ENCODE assay signal across 13 cellular contexts in the genomic region with DNA sequence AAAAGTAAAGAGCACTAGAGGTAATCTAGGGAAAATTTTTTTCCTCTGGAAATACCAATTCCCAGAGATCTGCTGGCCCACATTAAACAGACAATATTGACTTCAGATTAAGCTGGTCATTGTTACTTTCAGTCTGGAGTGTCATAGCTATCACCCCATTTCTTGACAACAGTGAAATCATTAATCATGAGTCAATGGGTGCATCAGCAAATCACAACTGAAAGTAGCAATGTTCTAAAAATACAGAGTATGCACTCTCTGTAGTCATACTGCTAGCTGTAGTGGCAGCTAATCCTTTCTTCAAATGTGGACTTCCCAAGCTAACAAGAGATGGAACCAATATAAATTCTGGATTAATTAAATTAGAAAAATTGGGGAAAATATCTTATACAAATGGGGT.
DNase-seq lines count a peak whose midpoint lies in the region; ATAC-seq lines count a peak whose summit lies in the region.
"Had no signal": no experiment of that assay in that cellular context is flagged by ENCODE, and none has a peak within 500 bp of the region (broad histone marks: within the 10 kb centered on the region; RNA-seq: fewer than 3 reads in every experiment).

No MANE protein-coding gene starts in this region.

- intact Hi-C loops in activated naive CD4-positive, alpha-beta T cell treated with anti-CD3 and anti-CD28 coated beads for 36 hours (cut with micrococcal nuclease): loop anchor here (10.0 kb wide), 1 partner anchor 849 kb away; a partner anchor contains a TSS
- intact Hi-C loops in activated T-helper 1 cell treated with anti-CD3 and anti-CD28 coated beads, Interleukin-12 subunit alpha, Interleukin-12 subunit beta, Interleukin-2, Interleukin-4 antibody, amounts not matched to agents 30 ng/mL and 10 ng/mL and 1 ng/mL, durations not matched to agents 14 hours and 24 hours and 36 hours (cut with micrococcal nuclease): no loop called here

- H3K36me3 Mint-ChIP-seq in activated naive CD4-positive, alpha-beta T cell treated with anti-CD3 and anti-CD28 coated beads, Interleukin-2, amount 50 U/mL, for 24 hours: peaks cover 3% of the 10 kb centered on the region
- no peaks in the 10 kb centered on the region for H3K36me3 Mint-ChIP-seq in activated naive CD4-positive, alpha-beta T cell treated with anti-CD3 and anti-CD28 coated beads for 36 hours (ENCODE audit: low read depth)
- H3K36me3 Mint-ChIP-seq in stimulated activated effector memory CD8-positive, alpha-beta T cell treated with anti-CD3 and anti-CD28 coated beads, Interleukin-12 subunit alpha, Interleukin-12 subunit beta, amount 100 ng/mL, for 72 hours: no peaks in the 10 kb centered on the region
- no peaks in the 10 kb centered on the region for H3K36me3 Mint-ChIP-seq in activated T-helper 1 cell treated with anti-CD3 and anti-CD28 coated beads, Interleukin-12 subunit alpha, Interleukin-12 subunit beta, Interleukin-2, Interleukin-4 antibody, amounts not matched to agents 30 ng/mL and 10 ng/mL and 1 ng/mL, durations not matched to agents 14 hours and 24 hours and 36 hours (ENCODE audit: low read depth)
- H3K36me3 Mint-ChIP-seq: stimulated activated memory B cell treated with anti-CD40 and anti-IgM and Interleukin-4, amounts not matched to agents 10 μg/mL and 1 μg/mL and 100 μg/mL, for 72 hours had no signal

- no peaks in the 10 kb centered on the region for H3K27me3 Mint-ChIP-seq in activated naive CD4-positive, alpha-beta T cell treated with anti-CD3 and anti-CD28 coated beads, Interleukin-2, amount 50 U/mL, for 24 hours
- H3K27me3 Mint-ChIP-seq in activated naive CD4-positive, alpha-beta T cell treated with anti-CD3 and anti-CD28 coated beads for 36 hours (ENCODE audit: low read depth): no peaks in the 10 kb centered on the region
- no peaks in the 10 kb centered on the region for H3K27me3 Mint-ChIP-seq in activated T-helper 1 cell treated with anti-CD3 and anti-CD28 coated beads, Interleukin-12 subunit alpha, Interleukin-12 subunit beta, Interleukin-2, Interleukin-4 antibody, amounts not matched to agents 30 ng/mL and 10 ng/mL and 1 ng/mL, durations not matched to agents 14 hours and 24 hours and 36 hours (ENCODE audit: insufficient read depth)
- H3K27me3 Mint-ChIP-seq: stimulated activated memory B cell treated with anti-CD40 and anti-IgM and Interleukin-4, amounts not matched to agents 10 μg/mL and 1 μg/mL and 100 μg/mL, for 72 hours had no signal

- H3K27ac Mint-ChIP-seq in activated naive CD4-positive, alpha-beta T cell treated with anti-CD3 and anti-CD28 coated beads, Interleukin-2, amount 50 U/mL, for 24 hours: peak overlapping the region; percentile 51
- H3K27ac Mint-ChIP-seq in activated naive CD4-positive, alpha-beta T cell treated with anti-CD3 and anti-CD28 coated beads for 36 hours: no peak overlapping the region
- H3K27ac Mint-ChIP-seq in stimulated activated effector memory CD8-positive, alpha-beta T cell treated with anti-CD3 and anti-CD28 coated beads, Interleukin-12 subunit alpha, Interleukin-12 subunit beta, amount 100 ng/mL, for 72 hours: no peak overlapping the region
- H3K27ac Mint-ChIP-seq in activated T-helper 1 cell treated with anti-CD3 and anti-CD28 coated beads, Interleukin-12 subunit alpha, Interleukin-12 subunit beta, Interleukin-2, Interleukin-4 antibody, amounts not matched to agents 30 ng/mL and 10 ng/mL and 1 ng/mL, durations not matched to agents 14 hours and 24 hours and 36 hours: no peak overlapping the region
- H3K27ac Mint-ChIP-seq: stimulated activated memory B cell treated with anti-CD40 and anti-IgM and Interleukin-4, amounts not matched to agents 10 μg/mL and 1 μg/mL and 100 μg/mL, for 72 hours had no signal

- ATAC-seq in GM21717 (IDR thresholded peaks at IDR 0.05; ENCODE audit: unreplicated experiment) (peak; percentile 90), HG03139 (IDR thresholded peaks at IDR 0.05; ENCODE audit: unreplicated experiment) (peak; percentile 83)
- ATAC-seq in stimulated activated effector memory CD8-positive, alpha-beta T cell treated with anti-CD3 and anti-CD28 coated beads, Interleukin-12 subunit alpha, Interleukin-12 subunit beta, amount 100 ng/mL, for 72 hours: peak; percentile 84
- ATAC-seq: stimulated activated memory B cell treated with anti-CD40 and anti-IgM and Interleukin-4, amounts not matched to agents 10 μg/mL and 1 μg/mL and 100 μg/mL, for 72 hours had no signal

- CTCF ChIA-PET in activated naive CD4-positive, alpha-beta T cell treated with anti-CD3 and anti-CD28 coated beads for 36 hours (lab: Charles Lee): no interaction called here

- H3K4me3 Mint-ChIP-seq in activated naive CD4-positive, alpha-beta T cell treated with anti-CD3 and anti-CD28 coated beads, Interleukin-2, amount 50 U/mL, for 24 hours: no peak overlapping the region
- no peak overlapping the region for H3K4me3 Mint-ChIP-seq in activated naive CD4-positive, alpha-beta T cell treated with anti-CD3 and anti-CD28 coated beads for 36 hours
- H3K4me3 Mint-ChIP-seq in stimulated activated effector memory CD8-positive, alpha-beta T cell treated with anti-CD3 and anti-CD28 coated beads, Interleukin-12 subunit alpha, Interleukin-12 subunit beta, amount 100 ng/mL, for 72 hours: no peak overlapping the region
- no peak overlapping the region for H3K4me3 Mint-ChIP-seq in activated T-helper 1 cell treated with anti-CD3 and anti-CD28 coated beads, Interleukin-12 subunit alpha, Interleukin-12 subunit beta, Interleukin-2, Interleukin-4 antibody, amounts not matched to agents 30 ng/mL and 10 ng/mL and 1 ng/mL, durations not matched to agents 14 hours and 24 hours and 36 hours
- H3K4me3 Mint-ChIP-seq: stimulated activated memory B cell treated with anti-CD40 and anti-IgM and Interleukin-4, amounts not matched to agents 10 μg/mL and 1 μg/mL and 100 μg/mL, for 72 hours had no signal

- peaks cover 7% of the 10 kb centered on the region for H3K9me3 Mint-ChIP-seq in activated naive CD4-positive, alpha-beta T cell treated with anti-CD3 and anti-CD28 coated beads, Interleukin-2, amount 50 U/mL, for 24 hours
- peaks cover 9% of the 10 kb centered on the region for H3K9me3 Mint-ChIP-seq in activated naive CD4-positive, alpha-beta T cell treated with anti-CD3 and anti-CD28 coated beads for 36 hours
- H3K9me3 Mint-ChIP-seq in stimulated activated effector memory CD8-positive, alpha-beta T cell treated with anti-CD3 and anti-CD28 coated beads, Interleukin-12 subunit alpha, Interleukin-12 subunit beta, amount 100 ng/mL, for 72 hours: peaks cover 11% of the 10 kb centered on the region
- no peaks in the 10 kb centered on the region for H3K9me3 Mint-ChIP-seq in activated T-helper 1 cell treated with anti-CD3 and anti-CD28 coated beads, Interleukin-12 subunit alpha, Interleukin-12 subunit beta, Interleukin-2, Interleukin-4 antibody, amounts not matched to agents 30 ng/mL and 10 ng/mL and 1 ng/mL, durations not matched to agents 14 hours and 24 hours and 36 hours

- DNase-seq in activated naive CD4-positive, alpha-beta T cell treated with anti-CD3 and anti-CD28 coated beads for 36 hours: no peak
- DNase-seq in stimulated activated effector memory CD8-positive, alpha-beta T cell treated with anti-CD3 and anti-CD28 coated beads, Interleukin-12 subunit alpha, Interleukin-12 subunit beta, amount 100 ng/mL, for 72 hours (ENCODE audit: low spot score in 2 of 2): no peak
- DNase-seq in NCI-H524 treated with DMSO at 0.1 percent for 48 hours (lab: John Stamatoyannopoulos, UW): no peak
- DNase-seq in SKM-1 (lab: John Stamatoyannopoulos, UW; ENCODE audit: unreplicated experiment): no peak
- no peak for DNase-seq in activated T-helper 1 cell treated with anti-CD3 and anti-CD28 coated beads, Interleukin-12 subunit alpha, Interleukin-12 subunit beta, Interleukin-2, Interleukin-4 antibody, amounts not matched to agents 30 ng/mL and 10 ng/mL and 1 ng/mL, durations not matched to agents 14 hours and 24 hours and 36 hours (ENCODE audit: low spot score)
- DNase-seq: ACHN; activated naive CD4-positive, alpha-beta T cell treated with Interleukin-2 at 50 U/mL for 16 hours; hippocampal formation; NCI-H1092 had no signal

- H3K4me1 Mint-ChIP-seq in activated naive CD4-positive, alpha-beta T cell treated with anti-CD3 and anti-CD28 coated beads, Interleukin-2, amount 50 U/mL, for 24 hours: peaks cover 14% of the 10 kb centered on the region
- H3K4me1 Mint-ChIP-seq in activated naive CD4-positive, alpha-beta T cell treated with anti-CD3 and anti-CD28 coated beads for 36 hours (ENCODE audit: low read depth): peaks cover 6% of the 10 kb centered on the region
- H3K4me1 Mint-ChIP-seq in stimulated activated effector memory CD8-positive, alpha-beta T cell treated with anti-CD3 and anti-CD28 coated beads, Interleukin-12 subunit alpha, Interleukin-12 subunit beta, amount 100 ng/mL, for 72 hours: no peaks in the 10 kb centered on the region
- peaks cover 6% of the 10 kb centered on the region for H3K4me1 Mint-ChIP-seq in activated T-helper 1 cell treated with anti-CD3 and anti-CD28 coated beads, Interleukin-12 subunit alpha, Interleukin-12 subunit beta, Interleukin-2, Interleukin-4 antibody, amounts not matched to agents 30 ng/mL and 10 ng/mL and 1 ng/mL, durations not matched to agents 14 hours and 24 hours and 36 hours (ENCODE audit: low read depth)
- H3K4me1 Mint-ChIP-seq: stimulated activated memory B cell treated with anti-CD40 and anti-IgM and Interleukin-4, amounts not matched to agents 10 μg/mL and 1 μg/mL and 100 μg/mL, for 72 hours had no signal
